7 cellular contexts compared by ENCODE assay signal in the genomic region with DNA sequence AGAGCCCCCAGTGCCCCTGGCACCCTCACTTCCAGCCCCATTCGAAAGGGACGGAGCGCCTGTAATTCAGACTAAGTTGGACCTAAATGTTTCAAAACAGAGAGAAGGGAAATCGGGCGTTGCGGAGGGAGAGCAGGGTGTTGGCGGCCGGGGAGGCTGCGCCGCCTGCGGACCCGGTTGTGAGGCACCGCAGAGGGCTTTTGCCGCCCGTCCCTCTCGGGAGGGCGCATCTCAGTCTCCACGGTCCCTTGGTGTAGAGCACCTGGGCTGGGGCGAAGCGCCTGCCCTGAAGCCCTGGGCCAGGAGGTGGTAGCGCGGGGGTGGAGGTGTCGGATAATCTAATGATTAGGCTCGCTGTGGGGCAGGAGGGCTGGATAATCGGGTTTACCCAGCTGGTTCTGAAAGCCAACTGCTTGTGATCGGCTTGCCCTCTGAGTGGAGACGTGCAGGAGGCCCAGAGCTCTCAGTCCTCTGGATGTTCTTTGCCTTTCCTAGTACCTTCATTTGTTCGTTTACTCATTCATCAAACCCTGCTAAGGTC. TPM values are rescaled to one million over a fixed set of nuclear protein-coding genes. Genes with fewer than 3 reads are reported as not detected.
DNase-seq lines count a peak whose midpoint lies in the region; ATAC-seq and TF ChIP-seq lines count a peak whose summit lies in the region.

No MANE protein-coding gene starts in this region.

- intact Hi-C loops in activated CD4-positive, alpha-beta T cell treated with anti-CD3 and anti-CD28 coated beads, Interleukin-2, amount 10 ng/mL, durations not matched to agents 24 days and 14 days (cut with micrococcal nuclease) = loop anchor here (2.0 to 5.0 kb wide), 4 partner anchors 551 to 903 kb away; a partner anchor contains a TSS

- H3K27ac Mint-ChIP-seq in activated CD4-positive, alpha-beta T cell treated with anti-CD3 and anti-CD28 coated beads, Interleukin-2, amount 10 ng/mL, durations not matched to agents 24 days and 14 days = peak overlapping the region; percentile 73
- H3K27ac Mint-ChIP-seq in effector memory CD8-positive, alpha-beta T cell = peak overlapping the region; percentile 97
- peak overlapping the region; percentile 86 for H3K27ac Mint-ChIP-seq in mesothelial cell of epicardium

- H3K36me3 Mint-ChIP-seq in activated CD4-positive, alpha-beta T cell treated with anti-CD3 and anti-CD28 coated beads, Interleukin-2, amount 10 ng/mL, durations not matched to agents 24 days and 14 days (ENCODE audit: low read depth) = no peaks in the 10 kb centered on the region
- H3K36me3 Mint-ChIP-seq in effector memory CD8-positive, alpha-beta T cell (ENCODE audit: insufficient read depth) = peaks cover 26% of the 10 kb centered on the region
- no peaks in the 10 kb centered on the region for H3K36me3 Mint-ChIP-seq in mesothelial cell of epicardium

- no peaks in the 10 kb centered on the region for H3K9me3 Mint-ChIP-seq in activated CD4-positive, alpha-beta T cell treated with anti-CD3 and anti-CD28 coated beads, Interleukin-2, amount 10 ng/mL, durations not matched to agents 24 days and 14 days
- H3K9me3 Mint-ChIP-seq in effector memory CD8-positive, alpha-beta T cell = no peaks in the 10 kb centered on the region
- H3K9me3 Mint-ChIP-seq in mesothelial cell of epicardium = no peaks in the 10 kb centered on the region

- H3K4me3 Mint-ChIP-seq in activated CD4-positive, alpha-beta T cell treated with anti-CD3 and anti-CD28 coated beads, Interleukin-2, amount 10 ng/mL, durations not matched to agents 24 days and 14 days = peak overlapping the region; percentile 98
- H3K4me3 Mint-ChIP-seq in effector memory CD8-positive, alpha-beta T cell = peak overlapping the region; percentile 98 to 99
- peak overlapping the region; percentile 85 for H3K4me3 Mint-ChIP-seq in mesothelial cell of epicardium

- H3K4me1 Mint-ChIP-seq in activated CD4-positive, alpha-beta T cell treated with anti-CD3 and anti-CD28 coated beads, Interleukin-2, amount 10 ng/mL, durations not matched to agents 24 days and 14 days = peaks cover 16% of the 10 kb centered on the region
- peaks cover 18 to 30% of the 10 kb centered on the region in 2 donors for H3K4me1 Mint-ChIP-seq in effector memory CD8-positive, alpha-beta T cell (ENCODE audit: low read depth in 2 of 2)
- peaks cover 39% of the 10 kb centered on the region for H3K4me1 Mint-ChIP-seq in mesothelial cell of epicardium

- peaks cover 24% of the 10 kb centered on the region for H3K27me3 Mint-ChIP-seq in activated CD4-positive, alpha-beta T cell treated with anti-CD3 and anti-CD28 coated beads, Interleukin-2, amount 10 ng/mL, durations not matched to agents 24 days and 14 days
- peaks cover 9 to 15% of the 10 kb centered on the region in 2 donors for H3K27me3 Mint-ChIP-seq in effector memory CD8-positive, alpha-beta T cell
- H3K27me3 Mint-ChIP-seq in mesothelial cell of epicardium (ENCODE audit: low read depth) = peaks cover 7% of the 10 kb centered on the region

- peak; percentile 7 for ATAC-seq in GM18867 (IDR thresholded peaks at IDR 0.05; ENCODE audit: unreplicated experiment)
- peak; percentile 3 for ATAC-seq in effector memory CD8-positive, alpha-beta T cell (replicated peaks)
- ATAC-seq in GM19463 (IDR thresholded peaks at IDR 0.05; ENCODE audit: unreplicated experiment) = no peak

- peak; percentile 26 for DNase-seq in HT-29 (ENCODE audit: low spot score)
- peak; percentile 85 for DNase-seq in activated CD4-positive, alpha-beta T cell treated with anti-CD3 and anti-CD28 coated beads, Interleukin-2, amount 10 ng/mL, durations not matched to agents 24 days and 14 days
- DNase-seq in effector memory CD8-positive, alpha-beta T cell = peak in 2 of 3 experiments; percentile 25 to 30
- no peak for DNase-seq in mesothelial cell of epicardium (ENCODE audit: low spot score in 2 of 2, unreplicated experiment in 2 of 2)
- peak; percentile 1 to 30 for DNase-seq in stimulated activated CD8-positive, alpha-beta memory T cell treated with anti-CD3 and anti-CD28 coated beads, Interleukin-7, amount 100 ng/mL, for 4 hours (ENCODE audit: low read depth in 2 of 2)

- no peak for TF ChIP-seq CTCF in mesothelial cell of epicardium (IDR thresholded peaks at IDR 0.05; ENCODE audit: unreplicated experiment)

RNA-seq across cellular contexts. Expression of a gene that starts 0.9 kb away (rescaled TPM):
- total RNA-seq in HT-29 (2014; rRNA removed; shearing (Covaris generic)) = 2.6 and 8.5 TPM in 2 replicates
- total RNA-seq in activated CD4-positive, alpha-beta T cell treated with anti-CD3 and anti-CD28 coated beads, Interleukin-2, amount 10 ng/mL, durations not matched to agents 24 days and 14 days = 4.2 and 7.2 TPM in 2 replicates
- total RNA-seq in mesothelial cell of epicardium = 35.3 to 44.8 TPM (median 44.2 TPM) in 3 replicates

Comparison
In these comparisons a context has a peak if more than half of its experiments do, and no peak if none do; other contexts are left out.
1. DNase-seq: peak in HT-29 (single experiment), activated CD4-positive, alpha-beta T cell treated with anti-CD3 and anti-CD28 coated beads, Interleukin-2, amount 10 ng/mL, durations not matched to agents 24 days and 14 days (single experiment), effector memory CD8-positive, alpha-beta T cell (2 of 3) and stimulated activated CD8-positive, alpha-beta memory T cell treated with anti-CD3 and anti-CD28 coated beads, Interleukin-7, amount 100 ng/mL, for 4 hours (2 of 2); none in mesothelial cell of epicardium (0 of 2).
2. Peak in every context shown above with its lines, with median percentiles within 50 percentile points of each other: H3K27ac Mint-ChIP-seq and H3K4me3 Mint-ChIP-seq.